Comparison of ENCODE assay signal across 11 cellular contexts in genomic region chr2:54767921-54768320, GRCh38. TPM values are rescaled to one million over a fixed set of nuclear protein-coding genes. Genes with fewer than 3 reads are reported as not detected.
DNase-seq lines count a peak whose midpoint lies in the region; ATAC-seq and TF ChIP-seq lines count a peak whose summit lies in the region.
"Had no signal": no experiment of that assay in that cellular context is flagged by ENCODE, and none has a peak within 500 bp of the region (broad histone marks: within the 10 kb centered on the region; RNA-seq: fewer than 3 reads in every experiment).

No MANE protein-coding gene starts in this region.

- H3K79me2 ChIP-seq in GM23248 (ENCODE audit: insufficient read depth), result no peaks in the 10 kb centered on the region

- no peak overlapping the region for H2AFZ ChIP-seq in GM23248

- H3K27me3 ChIP-seq in GM23248 (replicated peaks; ENCODE audit: insufficient read depth) (no peaks in the 10 kb centered on the region), tibial artery (no peaks in the 10 kb centered on the region)

- in situ Hi-C loops in Caki2 (cut with HindIII; ENCODE audit: low pct_unique_long_range_greater_than_20kb, low sequenced_read_pairs) (no loop called here), GM23248 (cut with MboI) (no loop called here)

- ATAC-seq in SK-N-SH treated with all-trans-retinoic acid at 6 μM for 48 hours, result peak; percentile 70
- ATAC-seq in GM21723 (IDR thresholded peaks at IDR 0.05; ENCODE audit: unreplicated experiment), result no peak

- peaks cover 30% of the 10 kb centered on the region for H3K4me1 ChIP-seq in GM23248 (ENCODE audit: insufficient read depth)
- no peaks in the 10 kb centered on the region for H3K4me1 ChIP-seq in tibial artery

- H4K20me1 ChIP-seq in GM23248 (ENCODE audit: insufficient read depth), result no peaks in the 10 kb centered on the region

- TF ChIP-seq CTCF in foreskin fibroblast (IDR thresholded peaks at IDR 0.05; ENCODE audit: low read depth, low read length), result no peak
- TF ChIP-seq CTCF in tibial artery (IDR thresholded peaks at IDR 0.05), result no peak

- peak overlapping the region; percentile 11 for H3K4me2 ChIP-seq in GM23248 (ENCODE audit: unreplicated experiment)

- H3K9ac ChIP-seq in GM23248, result no peak overlapping the region

- H3K27ac ChIP-seq in GM23248 (no peak overlapping the region), tibial artery (no peak overlapping the region)

- intact Hi-C loops in cardiac septum (cut with DNase I) (no loop called here), tibial artery (cut with DNase I; ENCODE audit: low total_unique reads) (no loop called here)

- no peaks in the 10 kb centered on the region for H3K36me3 ChIP-seq in GM23248 (ENCODE audit: low read depth)
- H3K36me3 ChIP-seq in tibial artery, result no peaks in the 10 kb centered on the region

- H3K9me2 ChIP-seq in GM23248 (ENCODE audit: insufficient read depth), result no peaks in the 10 kb centered on the region

- DNase-seq in Caki2 (ENCODE audit: low read depth) (peak; percentile 6), GM23248 (peak; percentile 68), foreskin fibroblast (peak; percentile 68 to 80), HuH-7.5 (ENCODE audit: low spot score) (no peak), cardiac septum (ENCODE audit: low spot score) (no peak), tibial artery (no peak)
- DNase-seq: activated gamma-delta T cell treated with Interleukin-2 at 50 U/mL for 16 hours, posterior cingulate gyrus, SIG-M5 had no signal

- H3K4me3 ChIP-seq in GM23248, result no peak overlapping the region
- no peak overlapping the region for H3K4me3 ChIP-seq in foreskin fibroblast (ENCODE audit: low read depth in 1 of 2, low read length in 2 of 2)
- H3K4me3 ChIP-seq in tibial artery, result no peak overlapping the region

- H3K9me3 ChIP-seq in GM23248 (ENCODE audit: low read depth), result no peaks in the 10 kb centered on the region
- H3K9me3 ChIP-seq in tibial artery, result no peaks in the 10 kb centered on the region

- H3F3A ChIP-seq in GM23248 (ENCODE audit: insufficient read depth), result peaks cover 27% of the 10 kb centered on the region

TF ChIP-seq in SK-N-SH treated with all-trans-retinoic acid at 6 μM for 48 hours, 23 proteins besides CTCF, POLR2A, EP300 and RAD21:
- TF ChIP-seq ARNTL (CRISPR knock-in tag; IDR thresholded peaks at IDR 0.05; ENCODE audit: borderline replicate concordance, low read depth) (no peak), OSR1 (CRISPR knock-in tag; IDR thresholded peaks at IDR 0.05) (no peak), BACH2 (CRISPR knock-in tag; IDR thresholded peaks at IDR 0.05; ENCODE audit: borderline replicate concordance) (no peak), CREB5 (CRISPR knock-in tag; IDR thresholded peaks at IDR 0.05; ENCODE audit: low read depth) (no peak), ZNF8 (CRISPR knock-in tag; IDR thresholded peaks at IDR 0.05) (no peak), ZC3H10 (CRISPR knock-in tag; IDR thresholded peaks at IDR 0.05) (no peak), ZNF565 (CRISPR knock-in tag; conservative IDR thresholded peaks at IDR 0.05; ENCODE audit: low read depth) (no peak), RARB (CRISPR knock-in tag; IDR thresholded peaks at IDR 0.05) (no peak), ZFP3 (CRISPR knock-in tag; IDR thresholded peaks at IDR 0.05) (no peak), PPARA (CRISPR knock-in tag; IDR thresholded peaks at IDR 0.05; ENCODE audit: borderline replicate concordance) (no peak), SNAI2 (CRISPR knock-in tag; IDR thresholded peaks at IDR 0.05) (no peak), TCF4 (CRISPR knock-in tag; IDR thresholded peaks at IDR 0.05; ENCODE audit: borderline replicate concordance) (no peak), ZNF70 (CRISPR knock-in tag; IDR thresholded peaks at IDR 0.05) (no peak), CSDC2 (CRISPR knock-in tag; IDR thresholded peaks at IDR 0.05) (no peak)
- TF ChIP-seq, protein P1, sequence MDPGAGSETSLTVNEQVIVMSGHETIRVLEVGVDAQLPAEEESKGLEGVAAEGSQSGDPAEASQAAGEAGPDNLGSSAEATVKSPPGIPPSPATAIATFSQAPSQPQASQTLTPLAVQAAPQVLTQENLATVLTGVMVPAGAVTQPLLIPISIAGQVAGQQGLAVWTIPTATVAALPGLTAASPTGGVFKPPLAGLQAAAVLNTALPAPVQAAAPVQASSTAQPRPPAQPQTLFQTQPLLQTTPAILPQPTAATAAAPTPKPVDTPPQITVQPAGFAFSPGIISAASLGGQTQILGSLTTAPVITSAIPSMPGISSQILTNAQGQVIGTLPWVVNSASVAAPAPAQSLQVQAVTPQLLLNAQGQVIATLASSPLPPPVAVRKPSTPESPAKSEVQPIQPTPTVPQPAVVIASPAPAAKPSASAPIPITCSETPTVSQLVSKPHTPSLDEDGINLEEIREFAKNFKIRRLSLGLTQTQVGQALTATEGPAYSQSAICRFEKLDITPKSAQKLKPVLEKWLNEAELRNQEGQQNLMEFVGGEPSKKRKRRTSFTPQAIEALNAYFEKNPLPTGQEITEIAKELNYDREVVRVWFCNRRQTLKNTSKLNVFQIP (CRISPR knock-in tag; IDR thresholded peaks at IDR 0.05; ENCODE audit: borderline replicate concordance, low read depth), result no peak
- TF ChIP-seq, protein P2, sequence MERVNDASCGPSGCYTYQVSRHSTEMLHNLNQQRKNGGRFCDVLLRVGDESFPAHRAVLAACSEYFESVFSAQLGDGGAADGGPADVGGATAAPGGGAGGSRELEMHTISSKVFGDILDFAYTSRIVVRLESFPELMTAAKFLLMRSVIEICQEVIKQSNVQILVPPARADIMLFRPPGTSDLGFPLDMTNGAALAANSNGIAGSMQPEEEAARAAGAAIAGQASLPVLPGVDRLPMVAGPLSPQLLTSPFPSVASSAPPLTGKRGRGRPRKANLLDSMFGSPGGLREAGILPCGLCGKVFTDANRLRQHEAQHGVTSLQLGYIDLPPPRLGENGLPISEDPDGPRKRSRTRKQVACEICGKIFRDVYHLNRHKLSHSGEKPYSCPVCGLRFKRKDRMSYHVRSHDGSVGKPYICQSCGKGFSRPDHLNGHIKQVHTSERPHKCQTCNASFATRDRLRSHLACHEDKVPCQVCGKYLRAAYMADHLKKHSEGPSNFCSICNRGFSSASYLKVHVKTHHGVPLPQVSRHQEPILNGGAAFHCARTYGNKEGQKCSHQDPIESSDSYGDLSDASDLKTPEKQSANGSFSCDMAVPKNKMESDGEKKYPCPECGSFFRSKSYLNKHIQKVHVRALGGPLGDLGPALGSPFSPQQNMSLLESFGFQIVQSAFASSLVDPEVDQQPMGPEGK (CRISPR knock-in tag; IDR thresholded peaks at IDR 0.05; ENCODE audit: borderline replicate concordance), result no peak
- TF ChIP-seq, protein P3, sequence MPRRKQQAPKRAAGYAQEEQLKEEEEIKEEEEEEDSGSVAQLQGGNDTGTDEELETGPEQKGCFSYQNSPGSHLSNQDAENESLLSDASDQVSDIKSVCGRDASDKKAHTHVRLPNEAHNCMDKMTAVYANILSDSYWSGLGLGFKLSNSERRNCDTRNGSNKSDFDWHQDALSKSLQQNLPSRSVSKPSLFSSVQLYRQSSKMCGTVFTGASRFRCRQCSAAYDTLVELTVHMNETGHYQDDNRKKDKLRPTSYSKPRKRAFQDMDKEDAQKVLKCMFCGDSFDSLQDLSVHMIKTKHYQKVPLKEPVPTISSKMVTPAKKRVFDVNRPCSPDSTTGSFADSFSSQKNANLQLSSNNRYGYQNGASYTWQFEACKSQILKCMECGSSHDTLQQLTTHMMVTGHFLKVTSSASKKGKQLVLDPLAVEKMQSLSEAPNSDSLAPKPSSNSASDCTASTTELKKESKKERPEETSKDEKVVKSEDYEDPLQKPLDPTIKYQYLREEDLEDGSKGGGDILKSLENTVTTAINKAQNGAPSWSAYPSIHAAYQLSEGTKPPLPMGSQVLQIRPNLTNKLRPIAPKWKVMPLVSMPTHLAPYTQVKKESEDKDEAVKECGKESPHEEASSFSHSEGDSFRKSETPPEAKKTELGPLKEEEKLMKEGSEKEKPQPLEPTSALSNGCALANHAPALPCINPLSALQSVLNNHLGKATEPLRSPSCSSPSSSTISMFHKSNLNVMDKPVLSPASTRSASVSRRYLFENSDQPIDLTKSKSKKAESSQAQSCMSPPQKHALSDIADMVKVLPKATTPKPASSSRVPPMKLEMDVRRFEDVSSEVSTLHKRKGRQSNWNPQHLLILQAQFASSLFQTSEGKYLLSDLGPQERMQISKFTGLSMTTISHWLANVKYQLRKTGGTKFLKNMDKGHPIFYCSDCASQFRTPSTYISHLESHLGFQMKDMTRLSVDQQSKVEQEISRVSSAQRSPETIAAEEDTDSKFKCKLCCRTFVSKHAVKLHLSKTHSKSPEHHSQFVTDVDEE (CRISPR knock-in tag; IDR thresholded peaks at IDR 0.05), result no peak

RNA-seq across cellular contexts. Expression of gene EML6, which starts 44.5 kb away (rescaled TPM):
- total RNA-seq in Caki2 (2014; rRNA removed; shearing (Covaris generic); ENCODE audit: low replicate concordance), result not detected in 2 replicates
- total RNA-seq in GM23248 (2014; rRNA removed; shearing (Covaris generic)), result 0.54 and 0.63 TPM in 2 replicates
- polyA plus RNA-seq in GM23248 (2016; fragmentation: Nextera tagmentation; extraction: Ambion mirVana), result 0.49 and 0.76 TPM in 2 replicates
- total RNA-seq in cardiac septum, result 0.83 TPM

Comparison
In these comparisons a context has a peak if more than half of its experiments do, and no peak if none do; other contexts are left out.
1. DNase-seq: peak in Caki2 (single experiment), GM23248 (single experiment) and foreskin fibroblast (2 of 2); none in HuH-7.5 (single experiment), cardiac septum (single experiment) and tibial artery (0 of 2).